In genomic region chr5:139648205-139649081, GRCh38 we compare ENCODE assay signal across 8 cellular contexts. TPM values are rescaled to one million over a fixed set of nuclear protein-coding genes. Genes with fewer than 3 reads are reported as not detected.
DNase-seq lines count a peak whose midpoint lies in the region; ATAC-seq, FAIRE-seq and TF ChIP-seq lines count a peak whose summit lies in the region.

TSS of gene CXXC5 (plus strand) at chr5:139648349. CDS start at chr5:139680524, 32,175 bp downstream.

- H3K79me2 ChIP-seq in astrocyte (ENCODE audit: insufficient read depth, low read length): peaks cover 54% of the 10 kb centered on the region

- peak within 1 kb of the TSS; percentile 88 for H3K9ac ChIP-seq in astrocyte (ENCODE audit: low read length)

- WGBS in right cardiac atrium: under 1% methylated on average over 106 of the region's 106 CpGs

- H4K20me1 ChIP-seq in astrocyte (ENCODE audit: insufficient read depth, low read length): peaks cover 35% of the 10 kb centered on the region

- H3K4me1 ChIP-seq in SJCRH30 (peaks cover 20% of the 10 kb centered on the region), astrocyte (ENCODE audit: insufficient read depth, low read length) (peaks cover 35% of the 10 kb centered on the region), right cardiac atrium (ENCODE audit: control insufficient read depth, insufficient read depth, low read length) (peaks cover 7% of the 10 kb centered on the region)

- H3K4me3 Mint-ChIP-seq in CD14-positive monocyte (peak within 1 kb of the TSS; percentile 99 to 100), astrocyte (ENCODE audit: unreplicated experiment) (peak within 1 kb of the TSS; percentile 100)

- DNase-seq in CD14-positive monocyte (ENCODE audit: low spot score) (peak; percentile 70), GM19239 (ENCODE audit: insufficient read length, low spot score) (peak; percentile 73), SJCRH30 (peak; percentile 91), astrocyte (ENCODE audit: low read depth) (peak; percentile 83), right cardiac atrium (peak; percentile 89 to 96 (median 94)), posterior vena cava (ENCODE audit: low spot score) (peak; percentile 95)

- H3K4me3 ChIP-seq in SJCRH30 (peak within 1 kb of the TSS; percentile 92), astrocyte (ENCODE audit: insufficient read depth, low read depth, low read length) (peak within 1 kb of the TSS; percentile 77), right cardiac atrium (ENCODE audit: low read length) (peak within 1 kb of the TSS; percentile 90)

- ATAC-seq in right cardiac atrium: peak; percentile 79 to 80
- ATAC-seq in GM21447 (IDR thresholded peaks at IDR 0.05; ENCODE audit: unreplicated experiment): no peak

- no peak within 1 kb of the TSS for H2AFZ ChIP-seq in astrocyte (ENCODE audit: low read depth, low read length)

- H3K27me3 ChIP-seq in SJCRH30: no peaks in the 10 kb centered on the region; the same call in 1 of the 2 replicates
- H3K27me3 ChIP-seq in astrocyte (ENCODE audit: insufficient read depth, low read length): no peaks in the 10 kb centered on the region
- no peaks in the 10 kb centered on the region for H3K27me3 ChIP-seq in right cardiac atrium (ENCODE audit: control insufficient read depth, insufficient read depth)

- TF ChIP-seq CTCF in CD14-positive monocyte (IDR thresholded peaks at IDR 0.05) (no peak), astrocyte (IDR thresholded peaks at IDR 0.05; ENCODE audit: insufficient read depth, low read depth, low read length) (no peak)

- no peaks in the 10 kb centered on the region for H3K9me3 ChIP-seq in KOPT-K1 (ENCODE audit: insufficient read depth, low read length, poor library complexity, severe bottlenecking)
- H3K9me3 ChIP-seq in SJCRH30 (replicated peaks): no peaks in the 10 kb centered on the region
- H3K9me3 ChIP-seq in astrocyte (ENCODE audit: insufficient read depth, low read depth, low read length): no peaks in the 10 kb centered on the region
- H3K9me3 ChIP-seq in right cardiac atrium (ENCODE audit: control insufficient read depth, low read length): no peaks in the 10 kb centered on the region

- no peaks in the 10 kb centered on the region for H3K36me3 ChIP-seq in KOPT-K1 (ENCODE audit: insufficient read depth, low read length)
- H3K36me3 ChIP-seq in SJCRH30: no peaks in the 10 kb centered on the region
- H3K36me3 ChIP-seq in astrocyte (ENCODE audit: insufficient read depth, low read length): no peaks in the 10 kb centered on the region

- H3K9me3 Mint-ChIP-seq in CD14-positive monocyte (peaks cover 0 to 17% (median 3%) of the 10 kb centered on the region in 7 donors), astrocyte (ENCODE audit: unreplicated experiment) (peaks cover 2% of the 10 kb centered on the region)

- FAIRE-seq in GM19239 (lab: Jason Lieb, UNC): peak; percentile 33
- FAIRE-seq in astrocyte (lab: Jason Lieb, UNC): no peak

- peak within 1 kb of the TSS in 5 of 7 donors; percentile 32 to 96 (median 89) for H3K27ac Mint-ChIP-seq in CD14-positive monocyte
- peak within 1 kb of the TSS; percentile 47 for H3K27ac Mint-ChIP-seq in astrocyte (ENCODE audit: unreplicated experiment)

- H3K27ac ChIP-seq in KOPT-K1 (ENCODE audit: low read depth, low read length, poor library complexity, severe bottlenecking) (peak within 1 kb of the TSS; percentile 63), SJCRH30 (peak within 1 kb of the TSS; percentile 79), astrocyte (ENCODE audit: low read depth, low read length) (peak within 1 kb of the TSS; percentile 94), right cardiac atrium (ENCODE audit: low read length) (peak within 1 kb of the TSS; percentile 94)

- peaks cover 64 to 87% (median 65%) of the 10 kb centered on the region in 3 donors for H3K27me3 Mint-ChIP-seq in CD14-positive monocyte (ENCODE audit: low read depth in 3 of 3)
- H3K27me3 Mint-ChIP-seq in astrocyte (ENCODE audit: low read depth, unreplicated experiment): peaks cover 12% of the 10 kb centered on the region

- intact Hi-C loops in CD14-positive monocyte (cut with micrococcal nuclease) (loop anchor here (1.0 kb wide), 2 partner anchors 10 to 11 kb away; no protein-coding TSS in a partner anchor), right cardiac atrium (cut with DNase I) (no loop called here), posterior vena cava (cut with DNase I) (loop anchor here in 1 of 2 donors (5.0 kb wide), 1 partner anchor 39 kb away; no protein-coding TSS in a partner anchor)

- H3K4me2 ChIP-seq in astrocyte (ENCODE audit: low read length): peak within 1 kb of the TSS; percentile 87

- H3K4me1 Mint-ChIP-seq in CD14-positive monocyte (peaks cover 62% of the 10 kb centered on the region), astrocyte (ENCODE audit: low read depth, unreplicated experiment) (peaks cover 33% of the 10 kb centered on the region)

- H3K36me3 Mint-ChIP-seq in CD14-positive monocyte (peaks cover 11 to 31% of the 10 kb centered on the region in 2 donors), astrocyte (ENCODE audit: low read depth, unreplicated experiment) (peaks cover 7% of the 10 kb centered on the region)

RNA-seq across cellular contexts. Expression of gene CXXC5, which starts in this region (rescaled TPM):
- 10 to 100 TPM; 33.7 to 37.2 TPM for polyA plus RNA-seq in CD14-positive monocyte
- total RNA-seq in SJCRH30 (2014; rRNA removed; shearing (Covaris generic)): 76.8 and 81.4 TPM in 2 replicates
- 151 and 185 TPM in 2 replicates for total RNA-seq in astrocyte
- total RNA-seq in right cardiac atrium: 10 to 100 TPM; 33.9 to 70.5 (median 55.9) TPM
- polyA plus RNA-seq in right cardiac atrium: 47.5 TPM
- 10 to 100 TPM; 48.9 to 49.1 TPM for total RNA-seq in posterior vena cava

Comparison
In these comparisons a context has a peak if more than half of its experiments do, and no peak if none do; other contexts are left out.
1. intact Hi-C loops: an anchor here in CD14-positive monocyte (1.0 kb wide); none called in right cardiac atrium.